ENCODE assay signal across 1 cellular context in the genomic region with DNA sequence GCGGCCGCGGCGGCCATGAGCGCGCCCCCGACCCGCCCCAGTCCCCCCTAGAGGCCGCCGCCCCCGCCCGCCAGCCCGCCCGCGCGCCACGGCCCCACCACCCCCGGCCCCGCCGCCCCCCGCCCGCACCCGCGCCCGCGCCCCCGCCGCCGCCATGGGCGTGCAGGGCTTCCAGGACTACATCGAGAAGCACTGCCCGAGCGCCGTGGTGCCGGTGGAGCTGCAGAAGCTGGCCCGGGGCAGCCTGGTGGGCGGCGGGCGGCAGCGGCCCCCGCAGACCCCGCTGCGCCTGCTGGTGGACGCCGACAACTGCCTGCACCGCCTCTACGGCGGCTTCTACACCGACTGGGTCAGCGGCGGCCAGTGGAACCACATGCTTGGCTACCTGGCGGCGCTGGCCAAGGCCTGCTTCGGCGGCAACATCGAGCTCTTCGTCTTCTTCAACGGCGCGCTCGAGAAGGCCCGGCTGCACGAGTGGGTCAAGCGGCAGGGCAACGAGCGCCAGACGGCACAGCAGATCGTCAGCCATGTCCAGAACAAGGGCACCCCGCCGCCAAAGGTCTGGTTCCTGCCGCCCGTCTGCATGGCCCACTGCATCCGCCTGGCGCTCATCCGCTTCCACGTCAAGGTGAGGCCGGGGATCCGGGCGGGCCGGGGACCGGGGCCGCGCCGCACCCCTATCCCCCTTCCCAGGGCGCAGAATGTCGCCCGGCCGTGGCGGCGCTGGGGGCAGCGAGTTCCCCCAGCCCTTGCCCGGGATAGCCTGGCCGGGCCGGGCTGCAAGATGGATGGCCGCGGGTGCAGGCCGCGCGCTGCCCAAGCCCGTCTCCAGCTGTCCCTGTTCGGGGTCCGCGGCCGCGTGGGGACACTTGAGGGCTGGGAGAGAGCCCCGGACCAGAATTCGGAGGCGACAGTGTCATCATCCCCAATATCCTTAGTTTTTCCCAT.
A peak's percentile ranks its signal among the peaks of the same experiment; 100 is the strongest.
TF ChIP-seq lines count a peak whose summit lies in the region.

No MANE protein-coding gene starts in this region.

TF ChIP-seq in HepG2, 621 proteins besides CTCF, POLR2A, EP300 and RAD21 (continued from another document and continues in another):
- TF ChIP-seq ZFP36L1 (CRISPR knock-in tag; IDR thresholded peaks at IDR 0.05) = no peak; the same call in 1 of the 2 replicates
- TF ChIP-seq ZSCAN29 (CRISPR knock-in tag; conservative IDR thresholded peaks at IDR 0.05) = no peak
- TF ChIP-seq CHD2 (IDR thresholded peaks at IDR 0.05; ENCODE audit: low read depth, low read length) = no peak
- TF ChIP-seq, protein P1, sequence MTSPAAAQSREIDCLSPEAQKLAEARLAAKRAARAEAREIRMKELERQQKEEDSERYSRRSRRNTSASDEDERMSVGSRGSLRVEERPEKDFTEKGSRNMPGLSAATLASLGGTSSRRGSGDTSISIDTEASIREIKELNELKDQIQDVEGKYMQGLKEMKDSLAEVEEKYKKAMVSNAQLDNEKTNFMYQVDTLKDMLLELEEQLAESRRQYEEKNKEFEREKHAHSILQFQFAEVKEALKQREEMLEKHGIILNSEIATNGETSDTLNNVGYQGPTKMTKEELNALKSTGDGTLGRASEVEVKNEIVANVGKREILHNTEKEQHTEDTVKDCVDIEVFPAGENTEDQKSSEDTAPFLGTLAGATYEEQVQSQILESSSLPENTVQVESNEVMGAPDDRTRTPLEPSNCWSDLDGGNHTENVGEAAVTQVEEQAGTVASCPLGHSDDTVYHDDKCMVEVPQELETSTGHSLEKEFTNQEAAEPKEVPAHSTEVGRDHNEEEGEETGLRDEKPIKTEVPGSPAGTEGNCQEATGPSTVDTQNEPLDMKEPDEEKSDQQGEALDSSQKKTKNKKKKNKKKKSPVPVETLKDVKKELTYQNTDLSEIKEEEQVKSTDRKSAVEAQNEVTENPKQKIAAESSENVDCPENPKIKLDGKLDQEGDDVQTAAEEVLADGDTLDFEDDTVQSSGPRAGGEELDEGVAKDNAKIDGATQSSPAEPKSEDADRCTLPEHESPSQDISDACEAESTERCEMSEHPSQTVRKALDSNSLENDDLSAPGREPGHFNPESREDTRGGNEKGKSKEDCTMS (CRISPR knock-in tag; conservative IDR thresholded peaks at IDR 0.05) = no peak
- TF ChIP-seq, protein P2, sequence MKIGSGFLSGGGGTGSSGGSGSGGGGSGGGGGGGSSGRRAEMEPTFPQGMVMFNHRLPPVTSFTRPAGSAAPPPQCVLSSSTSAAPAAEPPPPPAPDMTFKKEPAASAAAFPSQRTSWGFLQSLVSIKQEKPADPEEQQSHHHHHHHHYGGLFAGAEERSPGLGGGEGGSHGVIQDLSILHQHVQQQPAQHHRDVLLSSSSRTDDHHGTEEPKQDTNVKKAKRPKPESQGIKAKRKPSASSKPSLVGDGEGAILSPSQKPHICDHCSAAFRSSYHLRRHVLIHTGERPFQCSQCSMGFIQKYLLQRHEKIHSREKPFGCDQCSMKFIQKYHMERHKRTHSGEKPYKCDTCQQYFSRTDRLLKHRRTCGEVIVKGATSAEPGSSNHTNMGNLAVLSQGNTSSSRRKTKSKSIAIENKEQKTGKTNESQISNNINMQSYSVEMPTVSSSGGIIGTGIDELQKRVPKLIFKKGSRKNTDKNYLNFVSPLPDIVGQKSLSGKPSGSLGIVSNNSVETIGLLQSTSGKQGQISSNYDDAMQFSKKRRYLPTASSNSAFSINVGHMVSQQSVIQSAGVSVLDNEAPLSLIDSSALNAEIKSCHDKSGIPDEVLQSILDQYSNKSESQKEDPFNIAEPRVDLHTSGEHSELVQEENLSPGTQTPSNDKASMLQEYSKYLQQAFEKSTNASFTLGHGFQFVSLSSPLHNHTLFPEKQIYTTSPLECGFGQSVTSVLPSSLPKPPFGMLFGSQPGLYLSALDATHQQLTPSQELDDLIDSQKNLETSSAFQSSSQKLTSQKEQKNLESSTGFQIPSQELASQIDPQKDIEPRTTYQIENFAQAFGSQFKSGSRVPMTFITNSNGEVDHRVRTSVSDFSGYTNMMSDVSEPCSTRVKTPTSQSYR (CRISPR knock-in tag; IDR thresholded peaks at IDR 0.05; ENCODE audit: borderline replicate concordance) = no peak
- no peak for TF ChIP-seq TEAD3 (CRISPR knock-in tag; optimal IDR thresholded peaks at IDR 0.05; ENCODE audit: borderline replicate concordance)
- TF ChIP-seq, protein P3, sequence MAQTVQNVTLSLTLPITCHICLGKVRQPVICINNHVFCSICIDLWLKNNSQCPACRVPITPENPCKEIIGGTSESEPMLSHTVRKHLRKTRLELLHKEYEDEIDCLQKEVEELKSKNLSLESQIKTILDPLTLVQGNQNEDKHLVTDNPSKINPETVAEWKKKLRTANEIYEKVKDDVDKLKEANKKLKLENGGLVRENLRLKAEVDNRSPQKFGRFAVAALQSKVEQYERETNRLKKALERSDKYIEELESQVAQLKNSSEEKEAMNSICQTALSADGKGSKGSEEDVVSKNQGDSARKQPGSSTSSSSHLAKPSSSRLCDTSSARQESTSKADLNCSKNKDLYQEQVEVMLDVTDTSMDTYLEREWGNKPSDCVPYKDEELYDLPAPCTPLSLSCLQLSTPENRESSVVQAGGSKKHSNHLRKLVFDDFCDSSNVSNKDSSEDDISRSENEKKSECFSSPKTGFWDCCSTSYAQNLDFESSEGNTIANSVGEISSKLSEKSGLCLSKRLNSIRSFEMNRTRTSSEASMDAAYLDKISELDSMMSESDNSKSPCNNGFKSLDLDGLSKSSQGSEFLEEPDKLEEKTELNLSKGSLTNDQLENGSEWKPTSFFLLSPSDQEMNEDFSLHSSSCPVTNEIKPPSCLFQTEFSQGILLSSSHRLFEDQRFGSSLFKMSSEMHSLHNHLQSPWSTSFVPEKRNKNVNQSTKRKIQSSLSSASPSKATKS (CRISPR knock-in tag; IDR thresholded peaks at IDR 0.05) = no peak
- peak; percentile 52; the same call in 1 of the 2 replicates for TF ChIP-seq ZFP90 (CRISPR knock-in tag; IDR thresholded peaks at IDR 0.05; ENCODE audit: borderline replicate concordance)
- TF ChIP-seq, protein P4, sequence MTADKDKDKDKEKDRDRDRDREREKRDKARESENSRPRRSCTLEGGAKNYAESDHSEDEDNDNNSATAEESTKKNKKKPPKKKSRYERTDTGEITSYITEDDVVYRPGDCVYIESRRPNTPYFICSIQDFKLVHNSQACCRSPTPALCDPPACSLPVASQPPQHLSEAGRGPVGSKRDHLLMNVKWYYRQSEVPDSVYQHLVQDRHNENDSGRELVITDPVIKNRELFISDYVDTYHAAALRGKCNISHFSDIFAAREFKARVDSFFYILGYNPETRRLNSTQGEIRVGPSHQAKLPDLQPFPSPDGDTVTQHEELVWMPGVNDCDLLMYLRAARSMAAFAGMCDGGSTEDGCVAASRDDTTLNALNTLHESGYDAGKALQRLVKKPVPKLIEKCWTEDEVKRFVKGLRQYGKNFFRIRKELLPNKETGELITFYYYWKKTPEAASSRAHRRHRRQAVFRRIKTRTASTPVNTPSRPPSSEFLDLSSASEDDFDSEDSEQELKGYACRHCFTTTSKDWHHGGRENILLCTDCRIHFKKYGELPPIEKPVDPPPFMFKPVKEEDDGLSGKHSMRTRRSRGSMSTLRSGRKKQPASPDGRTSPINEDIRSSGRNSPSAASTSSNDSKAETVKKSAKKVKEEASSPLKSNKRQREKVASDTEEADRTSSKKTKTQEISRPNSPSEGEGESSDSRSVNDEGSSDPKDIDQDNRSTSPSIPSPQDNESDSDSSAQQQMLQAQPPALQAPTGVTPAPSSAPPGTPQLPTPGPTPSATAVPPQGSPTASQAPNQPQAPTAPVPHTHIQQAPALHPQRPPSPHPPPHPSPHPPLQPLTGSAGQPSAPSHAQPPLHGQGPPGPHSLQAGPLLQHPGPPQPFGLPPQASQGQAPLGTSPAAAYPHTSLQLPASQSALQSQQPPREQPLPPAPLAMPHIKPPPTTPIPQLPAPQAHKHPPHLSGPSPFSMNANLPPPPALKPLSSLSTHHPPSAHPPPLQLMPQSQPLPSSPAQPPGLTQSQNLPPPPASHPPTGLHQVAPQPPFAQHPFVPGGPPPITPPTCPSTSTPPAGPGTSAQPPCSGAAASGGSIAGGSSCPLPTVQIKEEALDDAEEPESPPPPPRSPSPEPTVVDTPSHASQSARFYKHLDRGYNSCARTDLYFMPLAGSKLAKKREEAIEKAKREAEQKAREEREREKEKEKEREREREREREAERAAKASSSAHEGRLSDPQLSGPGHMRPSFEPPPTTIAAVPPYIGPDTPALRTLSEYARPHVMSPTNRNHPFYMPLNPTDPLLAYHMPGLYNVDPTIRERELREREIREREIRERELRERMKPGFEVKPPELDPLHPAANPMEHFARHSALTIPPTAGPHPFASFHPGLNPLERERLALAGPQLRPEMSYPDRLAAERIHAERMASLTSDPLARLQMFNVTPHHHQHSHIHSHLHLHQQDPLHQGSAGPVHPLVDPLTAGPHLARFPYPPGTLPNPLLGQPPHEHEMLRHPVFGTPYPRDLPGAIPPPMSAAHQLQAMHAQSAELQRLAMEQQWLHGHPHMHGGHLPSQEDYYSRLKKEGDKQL (CRISPR knock-in tag; IDR thresholded peaks at IDR 0.05; ENCODE audit: low read depth) = no peak
- no peak for TF ChIP-seq PITX1 (CRISPR knock-in tag; IDR thresholded peaks at IDR 0.05)
- TF ChIP-seq, protein P5, sequence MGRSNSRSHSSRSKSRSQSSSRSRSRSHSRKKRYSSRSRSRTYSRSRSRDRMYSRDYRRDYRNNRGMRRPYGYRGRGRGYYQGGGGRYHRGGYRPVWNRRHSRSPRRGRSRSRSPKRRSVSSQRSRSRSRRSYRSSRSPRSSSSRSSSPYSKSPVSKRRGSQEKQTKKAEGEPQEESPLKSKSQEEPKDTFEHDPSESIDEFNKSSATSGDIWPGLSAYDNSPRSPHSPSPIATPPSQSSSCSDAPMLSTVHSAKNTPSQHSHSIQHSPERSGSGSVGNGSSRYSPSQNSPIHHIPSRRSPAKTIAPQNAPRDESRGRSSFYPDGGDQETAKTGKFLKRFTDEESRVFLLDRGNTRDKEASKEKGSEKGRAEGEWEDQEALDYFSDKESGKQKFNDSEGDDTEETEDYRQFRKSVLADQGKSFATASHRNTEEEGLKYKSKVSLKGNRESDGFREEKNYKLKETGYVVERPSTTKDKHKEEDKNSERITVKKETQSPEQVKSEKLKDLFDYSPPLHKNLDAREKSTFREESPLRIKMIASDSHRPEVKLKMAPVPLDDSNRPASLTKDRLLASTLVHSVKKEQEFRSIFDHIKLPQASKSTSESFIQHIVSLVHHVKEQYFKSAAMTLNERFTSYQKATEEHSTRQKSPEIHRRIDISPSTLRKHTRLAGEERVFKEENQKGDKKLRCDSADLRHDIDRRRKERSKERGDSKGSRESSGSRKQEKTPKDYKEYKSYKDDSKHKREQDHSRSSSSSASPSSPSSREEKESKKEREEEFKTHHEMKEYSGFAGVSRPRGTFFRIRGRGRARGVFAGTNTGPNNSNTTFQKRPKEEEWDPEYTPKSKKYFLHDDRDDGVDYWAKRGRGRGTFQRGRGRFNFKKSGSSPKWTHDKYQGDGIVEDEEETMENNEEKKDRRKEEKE (IDR thresholded peaks at IDR 0.05) = no peak
- TF ChIP-seq EEA1 (CRISPR knock-in tag; IDR thresholded peaks at IDR 0.05; ENCODE audit: borderline replicate concordance) = peak; percentile 13; the same call in 1 of the 2 replicates
- TF ChIP-seq DR1 (CRISPR knock-in tag; IDR thresholded peaks at IDR 0.05) = no peak
- no peak for TF ChIP-seq GTF3A (CRISPR knock-in tag; conservative IDR thresholded peaks at IDR 0.05)
- peak; percentile 70; the same call in 1 of the 2 replicates for TF ChIP-seq ZNF703 (CRISPR knock-in tag; IDR thresholded peaks at IDR 0.05; ENCODE audit: borderline replicate concordance)
- TF ChIP-seq, protein P6, sequence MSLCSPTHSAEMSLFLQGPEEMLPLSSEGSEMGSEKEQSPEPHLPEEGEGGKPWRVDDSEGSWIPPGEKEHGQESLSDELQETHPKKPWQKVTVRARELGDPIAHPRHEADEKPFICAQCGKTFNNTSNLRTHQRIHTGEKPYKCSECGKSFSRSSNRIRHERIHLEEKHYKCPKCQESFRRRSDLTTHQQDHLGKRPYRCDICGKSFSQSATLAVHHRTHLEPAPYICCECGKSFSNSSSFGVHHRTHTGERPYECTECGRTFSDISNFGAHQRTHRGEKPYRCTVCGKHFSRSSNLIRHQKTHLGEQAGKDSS (CRISPR knock-in tag; IDR thresholded peaks at IDR 0.05; ENCODE audit: borderline replicate concordance, low read depth) = peak; percentile 49; the same call in 1 of the 2 replicates
- TF ChIP-seq SP4 (CRISPR knock-in tag; IDR thresholded peaks at IDR 0.05) = no peak
- TF ChIP-seq PCBP1 (IDR thresholded peaks at IDR 0.05; ENCODE audit: borderline replicate concordance, low read depth, low read length) = no peak
- no peak for TF ChIP-seq NFIB (CRISPR knock-in tag; IDR thresholded peaks at IDR 0.05; ENCODE audit: borderline replicate concordance)
- TF ChIP-seq ZNF816 (CRISPR knock-in tag; IDR thresholded peaks at IDR 0.05; ENCODE audit: borderline replicate concordance) = no peak
- TF ChIP-seq POLR2AphosphoS5 (IDR thresholded peaks at IDR 0.05; ENCODE audit: low read depth, low read length) = no peak
- no peak for TF ChIP-seq RXRB (CRISPR knock-in tag; IDR thresholded peaks at IDR 0.05; ENCODE audit: borderline replicate concordance)
- no peak for TF ChIP-seq MEIS1 (CRISPR knock-in tag; IDR thresholded peaks at IDR 0.05; ENCODE audit: borderline replicate concordance)
- TF ChIP-seq, protein P7, sequence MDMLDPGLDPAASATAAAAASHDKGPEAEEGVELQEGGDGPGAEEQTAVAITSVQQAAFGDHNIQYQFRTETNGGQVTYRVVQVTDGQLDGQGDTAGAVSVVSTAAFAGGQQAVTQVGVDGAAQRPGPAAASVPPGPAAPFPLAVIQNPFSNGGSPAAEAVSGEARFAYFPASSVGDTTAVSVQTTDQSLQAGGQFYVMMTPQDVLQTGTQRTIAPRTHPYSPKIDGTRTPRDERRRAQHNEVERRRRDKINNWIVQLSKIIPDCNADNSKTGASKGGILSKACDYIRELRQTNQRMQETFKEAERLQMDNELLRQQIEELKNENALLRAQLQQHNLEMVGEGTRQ (IDR thresholded peaks at IDR 0.05; ENCODE audit: low read depth, low read length) = no peak
- TF ChIP-seq, protein P7 (CRISPR knock-in tag; IDR thresholded peaks at IDR 0.05; ENCODE audit: borderline replicate concordance) = no peak
